Comparison of ENCODE assay signal across 8 cellular contexts in genomic region chr16:88025828-88026555, GRCh38.
A peak's percentile ranks its signal among the peaks of the same experiment; 100 is the strongest.
DNase-seq lines count a peak whose midpoint lies in the region; ATAC-seq and TF ChIP-seq lines count a peak whose summit lies in the region.
"Not testable (repeated sequence)": the region's sequence is repeated elsewhere in the genome, so short reads cannot be mapped to it uniquely, and the experiment has no call there.

No MANE protein-coding gene starts in this region.

- not testable (repeated sequence) for H3K9me3 ChIP-seq in A673 (ENCODE audit: low read depth, low read length, poor library complexity, severe bottlenecking); SJSA1 (replicated peaks)

- not testable (repeated sequence) for DNase-seq in A673 (ENCODE audit: low spot score); GM23338 (ENCODE audit: low spot score); SJSA1 (ENCODE audit: low read depth in 1 of 2, low spot score in 2 of 2); activated T-helper 2 cell treated with anti-CD3 and anti-CD28 coated beads, Interferon-gamma antibody, Interleukin-2, Interleukin-4, amounts not matched to agents 10 μg/mL and 5 μg/mL and 100 μg/mL, durations not matched to agents 14 hours and 24 hours and 36 hours (ENCODE audit: low spot score); memory B cell (ENCODE audit: low spot score in 2 of 2); type B pancreatic cell (ENCODE audit: extremely low spot score, unreplicated experiment)
- peak; percentile 32 for DNase-seq in posterior vena cava (ENCODE audit: low spot score)

- H3K36me3 ChIP-seq in A673 (ENCODE audit: insufficient read depth, low read length, poor library complexity, severe bottlenecking); GM23338 (ENCODE audit: insufficient read depth); SJSA1: not testable (repeated sequence)

- CTCF ChIA-PET in A673 (lab: Charles Lee), result not testable (repeated sequence)

- H3K4me3 Mint-ChIP-seq in GM23338; activated T-helper 2 cell treated with anti-CD3 and anti-CD28 coated beads, Interferon-gamma antibody, Interleukin-2, Interleukin-4, amounts not matched to agents 10 μg/mL and 5 μg/mL and 100 μg/mL, durations not matched to agents 14 hours and 24 hours and 36 hours (ENCODE audit: low read depth); dendritic cell treated with granulocyte-macrophage colony-stimulating factor and Interleukin-4, amounts not matched to agents 40 ng/mL and 50 ng/mL, for 4 days; memory B cell; type B pancreatic cell: not testable (repeated sequence)

- peaks cover 52% of the 10 kb centered on the region for H3K4me1 Mint-ChIP-seq in GM23338
- H3K4me1 Mint-ChIP-seq in activated T-helper 2 cell treated with anti-CD3 and anti-CD28 coated beads, Interferon-gamma antibody, Interleukin-2, Interleukin-4, amounts not matched to agents 10 μg/mL and 5 μg/mL and 100 μg/mL, durations not matched to agents 14 hours and 24 hours and 36 hours (ENCODE audit: low read depth); memory B cell: not testable (repeated sequence)
- peaks cover 36% of the 10 kb centered on the region for H3K4me1 Mint-ChIP-seq in dendritic cell treated with granulocyte-macrophage colony-stimulating factor and Interleukin-4, amounts not matched to agents 40 ng/mL and 50 ng/mL, for 4 days (ENCODE audit: low read depth)
- peaks cover 15% of the 10 kb centered on the region for H3K4me1 Mint-ChIP-seq in type B pancreatic cell (ENCODE audit: unreplicated experiment)

- H3K4me2 ChIP-seq in GM23338, result not testable (repeated sequence)

- not testable (repeated sequence) for ATAC-seq in GM23338; memory B cell (ENCODE audit: low read depth)

- POLR2A ChIA-PET in A673 (lab: Charles Lee; ENCODE audit: low non-redundant PET), result not testable (repeated sequence)

- not testable (repeated sequence) for H3F3A ChIP-seq in GM23338 (replicated peaks; ENCODE audit: low read depth)

- H3K79me2 ChIP-seq in GM23338 (replicated peaks; ENCODE audit: insufficient read depth), result not testable (repeated sequence)

- H3K27ac Mint-ChIP-seq in GM23338 (peak overlapping the region; percentile 77), memory B cell (peak overlapping the region; percentile 73), type B pancreatic cell (peak overlapping the region; percentile 32)
- H3K27ac Mint-ChIP-seq in activated T-helper 2 cell treated with anti-CD3 and anti-CD28 coated beads, Interferon-gamma antibody, Interleukin-2, Interleukin-4, amounts not matched to agents 10 μg/mL and 5 μg/mL and 100 μg/mL, durations not matched to agents 14 hours and 24 hours and 36 hours, result peak overlapping the region; percentile 15
- peak overlapping the region; percentile 23 for H3K27ac Mint-ChIP-seq in dendritic cell treated with granulocyte-macrophage colony-stimulating factor and Interleukin-4, amounts not matched to agents 40 ng/mL and 50 ng/mL, for 4 days

- not testable (repeated sequence) for H3K4me1 ChIP-seq in A673 (ENCODE audit: insufficient read depth, low read length, poor library complexity, severe bottlenecking); GM23338 (ENCODE audit: insufficient read depth)
- peaks cover 38% of the 10 kb centered on the region for H3K4me1 ChIP-seq in SJSA1 (replicated peaks)

- H3K27ac ChIP-seq in A673 (ENCODE audit: low read depth, low read length, poor library complexity, severe bottlenecking) (peak overlapping the region; percentile 42), SJSA1 (peak overlapping the region; percentile 64)
- not testable (repeated sequence) for H3K27ac ChIP-seq in GM23338 (ENCODE audit: low read depth)

- not testable (repeated sequence) for H3K9me3 Mint-ChIP-seq in GM23338; activated T-helper 2 cell treated with anti-CD3 and anti-CD28 coated beads, Interferon-gamma antibody, Interleukin-2, Interleukin-4, amounts not matched to agents 10 μg/mL and 5 μg/mL and 100 μg/mL, durations not matched to agents 14 hours and 24 hours and 36 hours; dendritic cell treated with granulocyte-macrophage colony-stimulating factor and Interleukin-4, amounts not matched to agents 40 ng/mL and 50 ng/mL, for 4 days; memory B cell; type B pancreatic cell

- BruUV-seq in A673 (replicated peaks; lab: Mats Ljungman, UMichigan), result not testable (repeated sequence)

- H3K36me3 Mint-ChIP-seq in GM23338 (ENCODE audit: low read depth), result peaks cover 15% of the 10 kb centered on the region; the same call in 2 of the 3 replicates
- H3K36me3 Mint-ChIP-seq in activated T-helper 2 cell treated with anti-CD3 and anti-CD28 coated beads, Interferon-gamma antibody, Interleukin-2, Interleukin-4, amounts not matched to agents 10 μg/mL and 5 μg/mL and 100 μg/mL, durations not matched to agents 14 hours and 24 hours and 36 hours (ENCODE audit: low read depth), result peaks cover 13% of the 10 kb centered on the region
- H3K36me3 Mint-ChIP-seq in dendritic cell treated with granulocyte-macrophage colony-stimulating factor and Interleukin-4, amounts not matched to agents 40 ng/mL and 50 ng/mL, for 4 days (ENCODE audit: low read depth), result peaks cover 88% of the 10 kb centered on the region
- H3K36me3 Mint-ChIP-seq in memory B cell, result peaks cover 19% of the 10 kb centered on the region
- peaks cover 21% of the 10 kb centered on the region for H3K36me3 Mint-ChIP-seq in type B pancreatic cell

- H4K20me1 ChIP-seq in GM23338 (replicated peaks; ENCODE audit: insufficient read depth), result not testable (repeated sequence)

- intact Hi-C loops in A673 (cut with micrococcal nuclease; ENCODE audit: unreplicated experiment), result loop anchor here (10.0 kb wide), 1 partner anchor 71 kb away; the partner anchor contains the start of gene BANP
- intact Hi-C loops in activated T-helper 2 cell treated with anti-CD3 and anti-CD28 coated beads, Interferon-gamma antibody, Interleukin-2, Interleukin-4, amounts not matched to agents 10 μg/mL and 5 μg/mL and 100 μg/mL, durations not matched to agents 14 hours and 24 hours and 36 hours (cut with micrococcal nuclease); dendritic cell treated with granulocyte-macrophage colony-stimulating factor and Interleukin-4, amounts not matched to agents 40 ng/mL and 50 ng/mL, for 4 days (cut with micrococcal nuclease); posterior vena cava (cut with DNase I): not testable (repeated sequence)

- not testable (repeated sequence) for H2AFZ ChIP-seq in GM23338

- not testable (repeated sequence) for TF ChIP-seq CTCF in A673 (conservative IDR thresholded peaks at IDR 0.05; ENCODE audit: low read depth, low read length); GM23338 (conservative IDR thresholded peaks at IDR 0.05; ENCODE audit: low read depth in 2 of 2); type B pancreatic cell (conservative IDR thresholded peaks at IDR 0.05)

- H3K27me3 ChIP-seq in A673 (replicated peaks; ENCODE audit: insufficient read depth, low read depth, low read length, poor library complexity); GM23338 (ENCODE audit: insufficient read depth); SJSA1 (replicated peaks): not testable (repeated sequence)

- H3K4me3 ChIP-seq in A673 (ENCODE audit: low read depth, low read length, poor library complexity, severe bottlenecking); GM23338; SJSA1: not testable (repeated sequence)

- not testable (repeated sequence) for H3K9me2 ChIP-seq in GM23338 (ENCODE audit: insufficient read depth)

- H3K27me3 Mint-ChIP-seq in GM23338 (ENCODE audit: insufficient read depth, low read depth, poor library complexity), result peaks cover 17% of the 10 kb centered on the region
- not testable (repeated sequence) for H3K27me3 Mint-ChIP-seq in activated T-helper 2 cell treated with anti-CD3 and anti-CD28 coated beads, Interferon-gamma antibody, Interleukin-2, Interleukin-4, amounts not matched to agents 10 μg/mL and 5 μg/mL and 100 μg/mL, durations not matched to agents 14 hours and 24 hours and 36 hours (ENCODE audit: low read depth); dendritic cell treated with granulocyte-macrophage colony-stimulating factor and Interleukin-4, amounts not matched to agents 40 ng/mL and 50 ng/mL, for 4 days; memory B cell; type B pancreatic cell

Comparison
In these comparisons a context has a peak if more than half of its experiments do, and no peak if none do; other contexts are left out.
1. H3K27ac Mint-ChIP-seq: peak in every context shown above with its lines; median percentile 77 in GM23338; 73 in memory B cell; 32 in type B pancreatic cell; 23 in dendritic cell treated with granulocyte-macrophage colony-stimulating factor and Interleukin-4, amounts not matched to agents 40 ng/mL and 50 ng/mL, for 4 days; 15 in activated T-helper 2 cell treated with anti-CD3 and anti-CD28 coated beads, Interferon-gamma antibody, Interleukin-2, Interleukin-4, amounts not matched to agents 10 μg/mL and 5 μg/mL and 100 μg/mL, durations not matched to agents 14 hours and 24 hours and 36 hours.